In genomic region chr20:38181207-38181693, GRCh38 we compare ENCODE assay signal across 11 cellular contexts. TPM values are rescaled to one million over a fixed set of nuclear protein-coding genes. Genes with fewer than 3 reads are reported as not detected.
A peak's percentile ranks its signal among the peaks of the same experiment; 100 is the strongest.
DNase-seq lines count a peak whose midpoint lies in the region; ATAC-seq, FAIRE-seq and TF ChIP-seq lines count a peak whose summit lies in the region.
"Had no signal": no experiment of that assay in that cellular context is flagged by ENCODE, and none has a peak within 500 bp of the region (broad histone marks: within the 10 kb centered on the region; RNA-seq: fewer than 3 reads in every experiment).

No MANE protein-coding gene starts in this region.

- peaks cover 22% of the 10 kb centered on the region for H3K4me1 ChIP-seq in keratinocyte (ENCODE audit: control insufficient read depth, extremely low read depth, insufficient read depth, low read length)

- H3K9ac ChIP-seq in keratinocyte (ENCODE audit: control insufficient read depth, extremely low read depth, insufficient read depth, low read length), result no peak overlapping the region

- H3K27me3 ChIP-seq in keratinocyte (ENCODE audit: control insufficient read depth, extremely low read depth, insufficient read depth, low read length), result no peaks in the 10 kb centered on the region
- H3K27me3 ChIP-seq: brain microvascular endothelial cell had no signal

- no peaks in the 10 kb centered on the region for H3K9me3 ChIP-seq in keratinocyte (ENCODE audit: control insufficient read depth, low read depth, low read length)

- no peak for TF ChIP-seq CTCF in GM12865 (IDR thresholded peaks at IDR 0.05; ENCODE audit: insufficient read depth, low read depth, low read length, missing control alignments)
- TF ChIP-seq CTCF in keratinocyte (optimal IDR thresholded peaks at IDR 0.05 in 1 of 3, IDR thresholded peaks at IDR 0.05 in 1 of 3, conservative IDR thresholded peaks at IDR 0.05 in 1 of 3; ENCODE audit: extremely low read depth in 1 of 3, insufficient read depth in 2 of 3, low read length in 3 of 3), result no peak

- H3K4me2 ChIP-seq in keratinocyte (ENCODE audit: control insufficient read depth, extremely low read depth, insufficient read depth, low read depth, low read length), result peak overlapping the region; percentile 14

- no peaks in the 10 kb centered on the region for H4K20me1 ChIP-seq in keratinocyte (ENCODE audit: control insufficient read depth, extremely low read depth, insufficient read depth, low read length)

- DNase-seq in GM12865 (ENCODE audit: low read depth) (peak; percentile 80), keratinocyte (ENCODE audit: low read depth, low spot score) (no peak), amniotic stem cell (lab: John Stamatoyannopoulos, UW) (no peak), nucleus accumbens (lab: John Stamatoyannopoulos, UW) (no peak), anterior cingulate cortex (lab: John Stamatoyannopoulos, UW) (no peak), substantia nigra (lab: John Stamatoyannopoulos, UW) (no peak)
- DNase-seq: activated CD4-positive, alpha-beta T cell treated with anti-CD3 and anti-CD28 coated beads for 48 hours; brain microvascular endothelial cell; glutamatergic neuron had no signal

- no peak overlapping the region for H3K27ac ChIP-seq in keratinocyte (ENCODE audit: control insufficient read depth, insufficient read depth, low read length)
- H3K27ac ChIP-seq in substantia nigra (ENCODE audit: low read depth, low read length, poor library complexity, severe bottlenecking), result no peak overlapping the region
- H3K27ac ChIP-seq: brain microvascular endothelial cell had no signal

- H3K9me1 ChIP-seq in keratinocyte (ENCODE audit: control insufficient read depth, extremely low read depth, insufficient read depth, low read length), result no peaks in the 10 kb centered on the region

- FAIRE-seq in keratinocyte (lab: Jason Lieb, UNC), result no peak

- no peak overlapping the region for H2AFZ ChIP-seq in keratinocyte (ENCODE audit: control insufficient read depth, low read length)

- dilution Hi-C loops in keratinocyte (cut with MboI; ENCODE audit: extremely low pct_ligation_motif_present, low sequenced_read_pairs), result no loop called here

- H3K36me3 ChIP-seq in keratinocyte (ENCODE audit: control insufficient read depth in 2 of 2, extremely low read depth in 1 of 2, insufficient read depth in 2 of 2, low read length in 2 of 2), result no peaks in the 10 kb centered on the region
- H3K36me3 ChIP-seq: brain microvascular endothelial cell had no signal

- ATAC-seq in GM21381 (IDR thresholded peaks at IDR 0.05; ENCODE audit: unreplicated experiment), result peak; percentile 88
- ATAC-seq in HG03571 (IDR thresholded peaks at IDR 0.05; ENCODE audit: unreplicated experiment), result peak; percentile 61

- H3K4me3 ChIP-seq in GM12865 (ENCODE audit: low read depth, low read length), result no peak overlapping the region
- H3K4me3 ChIP-seq in keratinocyte (ENCODE audit: control insufficient read depth in 2 of 3, extremely low read depth in 1 of 3, insufficient read depth in 2 of 3, low read depth in 1 of 3, low read length in 3 of 3), result no peak overlapping the region

- no peaks in the 10 kb centered on the region for H3K79me2 ChIP-seq in keratinocyte (ENCODE audit: control insufficient read depth, insufficient read depth, low read length)

RNA-seq across cellular contexts. Expression of gene TGM2, which starts 16.2 kb away (rescaled TPM):
- polyA plus RNA-seq in keratinocyte, result 18.4 to 50.3 TPM (median 18.7 TPM) in 3 replicates
- polyA plus RNA-seq in keratinocyte (2011; ENCODE audit: low read depth), result 0.86 TPM
- 16.2 and 22.6 TPM in 2 replicates for polyA plus RNA-seq in keratinocyte (2011; cell fraction: cytosol; rRNA removed)
- 30.9 and 32.5 TPM in 2 replicates for polyA plus RNA-seq in keratinocyte (2011; cell fraction: nucleus; rRNA removed)
- 0.38 and 57.9 TPM in 2 replicates for polyA plus RNA-seq in keratinocyte (2012; ENCODE audit: low replicate concordance)
- polyA minus RNA-seq in keratinocyte, result 27.4 to 122 TPM (median 29.7 TPM) in 3 replicates
- polyA minus RNA-seq in keratinocyte (2011; cell fraction: cytosol; rRNA and poly(A)+ RNA removed), result 50.3 TPM
- 29.2 and 30.7 TPM in 2 replicates for polyA minus RNA-seq in keratinocyte (2011; cell fraction: nucleus; rRNA and poly(A)+ RNA removed)
